In genomic region chr7:148963583-148964509, GRCh38 we compare ENCODE assay signal across 8 cellular contexts.
DNase-seq lines count a peak whose midpoint lies in the region; ATAC-seq lines count a peak whose summit lies in the region.

No MANE protein-coding gene starts in this region.

- H3K4me1 ChIP-seq in mononuclear cell (ENCODE audit: insufficient read depth, low read length), result peaks cover 33% of the 10 kb centered on the region
- H3K4me1 ChIP-seq in aorta (ENCODE audit: control insufficient read depth in 1 of 2, insufficient read depth in 2 of 2, low read length in 2 of 2), result no peaks in the 10 kb centered on the region

- WGBS in aorta, 2 donors, result 7 to 10% methylated on average over 20 of the region's 20 CpGs

- DNase-seq in DMS 273 treated with DMSO at 0.1 percent for 48 hours (lab: John Stamatoyannopoulos, UW), result peak; percentile 77
- peak; percentile 52 for DNase-seq in NCI-H2227 treated with DMSO at 0.1 percent for 48 hours (lab: John Stamatoyannopoulos, UW)
- DNase-seq in cerebellum (ENCODE audit: low spot score), result peak; percentile 44
- DNase-seq in aorta, result no peak
- DNase-seq in stimulated activated naive CD4-positive, alpha-beta T cell treated with Interleukin-2 at 50 U/mL for 16 hours (lab: John Stamatoyannopoulos, UW), result no peak
- no peak for DNase-seq in NCI-H510A treated with DMSO at 0.1 percent for 48 hours (lab: John Stamatoyannopoulos, UW)

- no peaks in the 10 kb centered on the region for H3K27me3 ChIP-seq in mononuclear cell (ENCODE audit: insufficient read depth, low read length)
- H3K27me3 ChIP-seq in aorta (ENCODE audit: control insufficient read depth in 1 of 2, insufficient read depth in 2 of 2, low read length in 1 of 2), result no peaks in the 10 kb centered on the region

- H3K36me3 ChIP-seq in aorta (ENCODE audit: control insufficient read depth in 1 of 2, insufficient read depth in 2 of 2, low read length in 1 of 2), result no peaks in the 10 kb centered on the region

- intact Hi-C loops in aorta (cut with DNase I), result loop anchor here (2.0 to 10.0 kb wide), 5 partner anchors 82 to 389 kb away; partner anchors contain the start of gene EZH2 (in 1 of the 2)

- H3K4me3 ChIP-seq in mononuclear cell (ENCODE audit: low read length) (peak overlapping the region; percentile 62), aorta (ENCODE audit: low read length in 2 of 2) (peak overlapping the region in 1 of 2 donors; percentile 54)

- ATAC-seq in aorta (ENCODE audit: low FRiP score), result peak; percentile 37
- ATAC-seq in HG02759 (IDR thresholded peaks at IDR 0.05; ENCODE audit: unreplicated experiment), result no peak

- H3K27ac ChIP-seq in aorta (ENCODE audit: low read depth in 1 of 2, low read length in 2 of 2), result peak overlapping the region in 1 of 2 donors; percentile 73

- H3K9me3 ChIP-seq in mononuclear cell (ENCODE audit: low read depth, low read length) (no peaks in the 10 kb centered on the region), aorta (ENCODE audit: control insufficient read depth, low read length) (no peaks in the 10 kb centered on the region)

Comparison
In these comparisons a context has a peak if more than half of its experiments do, and no peak if none do; other contexts are left out.
1. DNase-seq: peak in DMS 273 treated with DMSO at 0.1 percent for 48 hours (single experiment), NCI-H2227 treated with DMSO at 0.1 percent for 48 hours (single experiment) and cerebellum (single experiment); none in aorta (0 of 2), stimulated activated naive CD4-positive, alpha-beta T cell treated with Interleukin-2 at 50 U/mL for 16 hours (single experiment) and NCI-H510A treated with DMSO at 0.1 percent for 48 hours (single experiment).